Comparison of ENCODE assay signal across 2 cellular contexts in the genomic region with DNA sequence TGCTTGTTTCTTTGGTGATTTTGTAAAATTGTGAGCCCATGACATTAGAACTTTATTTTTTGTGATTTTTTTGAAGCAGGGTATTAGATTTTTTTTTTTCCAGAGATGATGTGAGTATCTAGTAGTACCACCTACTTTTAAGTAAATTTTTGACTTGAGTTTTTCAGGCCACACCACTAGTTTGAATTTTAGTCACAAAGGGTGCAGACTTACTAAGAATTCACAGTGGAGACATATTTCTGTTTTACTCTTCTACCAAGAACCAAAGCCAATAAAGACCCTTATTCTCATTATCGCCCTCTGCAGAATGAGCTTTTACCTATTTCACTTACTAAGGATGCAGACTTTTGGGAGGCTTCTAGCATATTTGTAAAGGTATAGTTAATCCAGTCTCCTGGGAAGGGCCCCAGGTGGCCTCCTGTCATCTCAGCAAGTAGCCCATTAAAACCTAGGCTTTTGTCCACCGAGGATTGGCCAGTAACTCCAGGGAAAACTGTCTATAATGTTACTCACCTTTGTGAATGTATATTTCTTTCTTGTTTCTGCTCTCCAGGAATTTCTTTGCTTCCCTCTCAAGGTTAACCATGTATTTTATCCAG.
TF ChIP-seq lines count a peak whose summit lies in the region.

No MANE protein-coding gene starts in this region.

TF ChIP-seq in HEK293, 187 proteins besides CTCF, POLR2A, EP300 and RAD21:
- TF ChIP-seq ZNF560 (tag by site-specific recombination; IDR thresholded peaks at IDR 0.05; ENCODE audit: borderline replicate concordance) (no peak), ZIC2 (tag by site-specific recombination; IDR thresholded peaks at IDR 0.05) (0 out of 2 replicates have a peak, but pooled peaks have one; percentile 21), ZNF266 (tag by site-specific recombination; IDR thresholded peaks at IDR 0.05; ENCODE audit: low read depth) (no peak), ZNF223 (tag by site-specific recombination; IDR thresholded peaks at IDR 0.05) (no peak)
- TF ChIP-seq, protein P1, sequence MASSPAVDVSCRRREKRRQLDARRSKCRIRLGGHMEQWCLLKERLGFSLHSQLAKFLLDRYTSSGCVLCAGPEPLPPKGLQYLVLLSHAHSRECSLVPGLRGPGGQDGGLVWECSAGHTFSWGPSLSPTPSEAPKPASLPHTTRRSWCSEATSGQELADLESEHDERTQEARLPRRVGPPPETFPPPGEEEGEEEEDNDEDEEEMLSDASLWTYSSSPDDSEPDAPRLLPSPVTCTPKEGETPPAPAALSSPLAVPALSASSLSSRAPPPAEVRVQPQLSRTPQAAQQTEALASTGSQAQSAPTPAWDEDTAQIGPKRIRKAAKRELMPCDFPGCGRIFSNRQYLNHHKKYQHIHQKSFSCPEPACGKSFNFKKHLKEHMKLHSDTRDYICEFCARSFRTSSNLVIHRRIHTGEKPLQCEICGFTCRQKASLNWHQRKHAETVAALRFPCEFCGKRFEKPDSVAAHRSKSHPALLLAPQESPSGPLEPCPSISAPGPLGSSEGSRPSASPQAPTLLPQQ (tag by site-specific recombination; IDR thresholded peaks at IDR 0.05): no peak

TF ChIP-seq in GM12878, 131 proteins besides CTCF, POLR2A, EP300 and RAD21:
- TF ChIP-seq, protein P2, sequence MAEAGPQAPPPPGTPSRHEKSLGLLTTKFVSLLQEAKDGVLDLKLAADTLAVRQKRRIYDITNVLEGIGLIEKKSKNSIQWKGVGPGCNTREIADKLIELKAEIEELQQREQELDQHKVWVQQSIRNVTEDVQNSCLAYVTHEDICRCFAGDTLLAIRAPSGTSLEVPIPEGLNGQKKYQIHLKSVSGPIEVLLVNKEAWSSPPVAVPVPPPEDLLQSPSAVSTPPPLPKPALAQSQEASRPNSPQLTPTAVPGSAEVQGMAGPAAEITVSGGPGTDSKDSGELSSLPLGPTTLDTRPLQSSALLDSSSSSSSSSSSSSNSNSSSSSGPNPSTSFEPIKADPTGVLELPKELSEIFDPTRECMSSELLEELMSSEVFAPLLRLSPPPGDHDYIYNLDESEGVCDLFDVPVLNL (IDR thresholded peaks at IDR 0.05; ENCODE audit: low read depth, low read length): no peak
- no peak for TF ChIP-seq HDGF (IDR thresholded peaks at IDR 0.05)
- no peak for TF ChIP-seq JUND (IDR thresholded peaks at IDR 0.05; ENCODE audit: low read depth, low read length)
- TF ChIP-seq RUNX3 (IDR thresholded peaks at IDR 0.05; ENCODE audit: low read length): 0 out of 2 replicates have a peak, but pooled peaks have one; percentile 15
- TF ChIP-seq, protein P3, sequence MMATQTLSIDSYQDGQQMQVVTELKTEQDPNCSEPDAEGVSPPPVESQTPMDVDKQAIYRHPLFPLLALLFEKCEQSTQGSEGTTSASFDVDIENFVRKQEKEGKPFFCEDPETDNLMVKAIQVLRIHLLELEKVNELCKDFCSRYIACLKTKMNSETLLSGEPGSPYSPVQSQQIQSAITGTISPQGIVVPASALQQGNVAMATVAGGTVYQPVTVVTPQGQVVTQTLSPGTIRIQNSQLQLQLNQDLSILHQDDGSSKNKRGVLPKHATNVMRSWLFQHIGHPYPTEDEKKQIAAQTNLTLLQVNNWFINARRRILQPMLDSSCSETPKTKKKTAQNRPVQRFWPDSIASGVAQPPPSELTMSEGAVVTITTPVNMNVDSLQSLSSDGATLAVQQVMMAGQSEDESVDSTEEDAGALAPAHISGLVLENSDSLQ (IDR thresholded peaks at IDR 0.05): no peak
- no peak for TF ChIP-seq NR2C1 (IDR thresholded peaks at IDR 0.05)
- TF ChIP-seq, protein P4, sequence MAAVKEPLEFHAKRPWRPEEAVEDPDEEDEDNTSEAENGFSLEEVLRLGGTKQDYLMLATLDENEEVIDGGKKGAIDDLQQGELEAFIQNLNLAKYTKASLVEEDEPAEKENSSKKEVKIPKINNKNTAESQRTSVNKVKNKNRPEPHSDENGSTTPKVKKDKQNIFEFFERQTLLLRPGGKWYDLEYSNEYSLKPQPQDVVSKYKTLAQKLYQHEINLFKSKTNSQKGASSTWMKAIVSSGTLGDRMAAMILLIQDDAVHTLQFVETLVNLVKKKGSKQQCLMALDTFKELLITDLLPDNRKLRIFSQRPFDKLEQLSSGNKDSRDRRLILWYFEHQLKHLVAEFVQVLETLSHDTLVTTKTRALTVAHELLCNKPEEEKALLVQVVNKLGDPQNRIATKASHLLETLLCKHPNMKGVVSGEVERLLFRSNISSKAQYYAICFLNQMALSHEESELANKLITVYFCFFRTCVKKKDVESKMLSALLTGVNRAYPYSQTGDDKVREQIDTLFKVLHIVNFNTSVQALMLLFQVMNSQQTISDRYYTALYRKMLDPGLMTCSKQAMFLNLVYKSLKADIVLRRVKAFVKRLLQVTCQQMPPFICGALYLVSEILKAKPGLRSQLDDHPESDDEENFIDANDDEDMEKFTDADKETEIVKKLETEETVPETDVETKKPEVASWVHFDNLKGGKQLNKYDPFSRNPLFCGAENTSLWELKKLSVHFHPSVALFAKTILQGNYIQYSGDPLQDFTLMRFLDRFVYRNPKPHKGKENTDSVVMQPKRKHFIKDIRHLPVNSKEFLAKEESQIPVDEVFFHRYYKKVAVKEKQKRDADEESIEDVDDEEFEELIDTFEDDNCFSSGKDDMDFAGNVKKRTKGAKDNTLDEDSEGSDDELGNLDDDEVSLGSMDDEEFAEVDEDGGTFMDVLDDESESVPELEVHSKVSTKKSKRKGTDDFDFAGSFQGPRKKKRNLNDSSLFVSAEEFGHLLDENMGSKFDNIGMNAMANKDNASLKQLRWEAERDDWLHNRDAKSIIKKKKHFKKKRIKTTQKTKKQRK (IDR thresholded peaks at IDR 0.05; ENCODE audit: low read depth, low read length): no peak
- TF ChIP-seq EGR1 (IDR thresholded peaks at IDR 0.05; ENCODE audit: borderline replicate concordance in 1 of 2, low read depth in 2 of 2, low read length in 2 of 2): no peak
- TF ChIP-seq STAT3 (IDR thresholded peaks at IDR 0.05; ENCODE audit: low read depth, low read length): no peak
- peak; percentile 32 for TF ChIP-seq JUNB (IDR thresholded peaks at IDR 0.05)
- TF ChIP-seq TARDBP (IDR thresholded peaks at IDR 0.05; ENCODE audit: borderline replicate concordance): no peak
- TF ChIP-seq NR2F1 (conservative IDR thresholded peaks at IDR 0.05): no peak
- TF ChIP-seq, protein P5, sequence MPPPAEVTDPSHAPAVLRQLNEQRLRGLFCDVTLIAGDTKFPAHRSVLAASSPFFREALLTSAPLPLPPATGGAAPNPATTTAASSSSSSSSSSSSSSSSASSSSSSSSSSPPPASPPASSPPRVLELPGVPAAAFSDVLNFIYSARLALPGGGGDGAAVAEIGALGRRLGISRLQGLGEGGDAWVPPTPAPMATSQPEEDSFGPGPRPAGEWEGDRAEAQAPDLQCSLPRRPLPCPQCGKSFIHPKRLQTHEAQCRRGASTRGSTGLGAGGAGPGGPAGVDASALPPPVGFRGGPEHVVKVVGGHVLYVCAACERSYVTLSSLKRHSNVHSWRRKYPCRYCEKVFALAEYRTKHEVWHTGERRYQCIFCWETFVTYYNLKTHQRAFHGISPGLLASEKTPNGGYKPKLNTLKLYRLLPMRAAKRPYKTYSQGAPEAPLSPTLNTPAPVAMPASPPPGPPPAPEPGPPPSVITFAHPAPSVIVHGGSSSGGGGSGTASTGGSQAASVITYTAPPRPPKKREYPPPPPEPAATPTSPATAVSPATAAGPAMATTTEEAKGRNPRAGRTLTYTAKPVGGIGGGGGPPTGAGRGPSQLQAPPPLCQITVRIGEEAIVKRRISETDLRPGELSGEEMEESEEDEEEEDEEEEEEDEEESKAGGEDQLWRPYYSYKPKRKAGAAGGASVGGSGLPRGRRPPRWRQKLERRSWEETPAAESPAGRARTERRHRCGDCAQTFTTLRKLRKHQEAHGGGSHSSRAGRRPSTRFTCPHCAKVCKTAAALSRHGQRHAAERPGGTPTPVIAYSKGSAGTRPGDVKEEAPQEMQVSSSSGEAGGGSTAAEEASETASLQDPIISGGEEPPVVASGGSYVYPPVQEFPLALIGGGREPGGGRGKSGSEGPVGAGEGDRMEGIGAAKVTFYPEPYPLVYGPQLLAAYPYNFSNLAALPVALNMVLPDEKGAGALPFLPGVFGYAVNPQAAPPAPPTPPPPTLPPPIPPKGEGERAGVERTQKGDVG (CRISPR knock-in tag; IDR thresholded peaks at IDR 0.05): no peak
- TF ChIP-seq PAX5 (IDR thresholded peaks at IDR 0.05; ENCODE audit: borderline replicate concordance, low read depth, low read length): no peak
- no peak for TF ChIP-seq CHD4 (IDR thresholded peaks at IDR 0.05)
- TF ChIP-seq CBX5 (IDR thresholded peaks at IDR 0.05; ENCODE audit: low read depth): no peak
